ENCODE assay signal across 9 cellular contexts in the genomic region with DNA sequence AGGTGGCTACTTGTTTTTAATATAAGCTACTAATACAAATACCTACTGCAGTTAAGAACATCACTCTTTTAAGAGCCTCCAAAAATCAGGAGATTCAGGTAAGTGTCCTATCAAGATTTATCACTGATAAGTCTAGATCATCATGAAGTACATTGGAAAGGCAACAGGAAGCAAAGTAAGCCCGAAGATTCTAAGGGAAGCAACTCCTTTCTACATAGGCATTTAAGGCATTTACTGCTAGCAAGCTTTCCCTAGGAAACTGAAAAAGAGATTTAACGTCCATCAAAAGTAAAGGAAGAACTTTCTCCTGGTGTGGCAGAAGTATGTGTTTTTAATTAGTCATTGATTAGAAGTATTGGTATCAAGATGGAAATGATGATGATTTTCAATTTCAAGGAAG. TPM values are rescaled to one million over a fixed set of nuclear protein-coding genes. Genes with fewer than 3 reads are reported as not detected.
DNase-seq lines count a peak whose midpoint lies in the region; ATAC-seq and TF ChIP-seq lines count a peak whose summit lies in the region.
"Had no signal": no experiment of that assay in that cellular context is flagged by ENCODE, and none has a peak within 500 bp of the region (broad histone marks: within the 10 kb centered on the region; RNA-seq: fewer than 3 reads in every experiment).

No MANE protein-coding gene starts in this region.

- H3K27me3 ChIP-seq in BE2C: no peaks in the 10 kb centered on the region
- H3K27me3 ChIP-seq in H9 (ENCODE audit: insufficient read depth, low read length): no peaks in the 10 kb centered on the region
- H3K27me3 ChIP-seq in lower lobe of right lung (ENCODE audit: low read depth): no peaks in the 10 kb centered on the region

- H2BK15ac ChIP-seq in H9 (ENCODE audit: low read depth, low read length): no peak overlapping the region

- H3K14ac ChIP-seq in H9 (ENCODE audit: insufficient read depth, low read length): no peak overlapping the region

- H3K4me2 ChIP-seq in H9 (ENCODE audit: insufficient read depth, insufficient read length, low read length): no peak overlapping the region

- intact Hi-C loops in lower lobe of right lung (cut with DNase I): no loop called here

- H4K8ac ChIP-seq in H9 (replicated peaks; ENCODE audit: insufficient read length, low read depth, low read length): no peak overlapping the region

- 0 out of 2 replicates have a peak overlapping the region, but pooled peaks have one; percentile 2 for H3K4me3 ChIP-seq in BE2C (ENCODE audit: low read depth, low read length)
- peak overlapping the region; percentile 97 for H3K4me3 ChIP-seq in lower lobe of right lung

- H2BK20ac ChIP-seq in H9 (ENCODE audit: low read depth, low read length, poor library complexity, severe bottlenecking): no peak overlapping the region

- TF ChIP-seq CTCF in BE2C (IDR thresholded peaks at IDR 0.05; ENCODE audit: low read depth, low read length) (no peak), H9 (conservative IDR thresholded peaks at IDR 0.05) (no peak), lower lobe of right lung (IDR thresholded peaks at IDR 0.05) (no peak)

- H3K9me3 Mint-ChIP-seq in H9: no peaks in the 10 kb centered on the region
- no peaks in the 10 kb centered on the region for H3K9me3 Mint-ChIP-seq in activated naive CD4-positive, alpha-beta T cell treated with anti-CD3 and anti-CD28 coated beads, Interleukin-2, amount 50 U/mL, for 72 hours

- no peak for ATAC-seq in activated naive CD4-positive, alpha-beta T cell treated with anti-CD3 and anti-CD28 coated beads, Interleukin-2, amount 50 U/mL, for 72 hours
- ATAC-seq in lower lobe of right lung (no peak), GM21737 (IDR thresholded peaks at IDR 0.05; ENCODE audit: unreplicated experiment) (no peak), HG02759 (IDR thresholded peaks at IDR 0.05; ENCODE audit: unreplicated experiment) (no peak)
- ATAC-seq: left ventricle myocardium superior had no signal

- no peaks in the 10 kb centered on the region for H4K20me1 ChIP-seq in H9 (ENCODE audit: control insufficient read depth, insufficient read depth, insufficient read length)

- peaks cover 41 to 49% of the 10 kb centered on the region in 2 experiments for H3K4me1 Mint-ChIP-seq in H9

- H2BK5ac ChIP-seq in H9 (ENCODE audit: insufficient read length, low read length): no peak overlapping the region

- H3K23ac ChIP-seq in H9 (ENCODE audit: insufficient read length, low read depth, low read length): no peak overlapping the region

- DNase-seq in BE2C: no peak
- DNase-seq in H9: no peak
- no peak for DNase-seq in activated naive CD4-positive, alpha-beta T cell treated with anti-CD3 and anti-CD28 coated beads, Interleukin-2, amount 50 U/mL, for 72 hours (ENCODE audit: low spot score in 2 of 2)
- no peak for DNase-seq in lower lobe of right lung
- no peak for DNase-seq in mucosa of gallbladder (ENCODE audit: low spot score)
- DNase-seq in SKM-1 (lab: John Stamatoyannopoulos, UW; ENCODE audit: unreplicated experiment): no peak
- DNase-seq: left ventricle myocardium superior had no signal

- no peak overlapping the region for H2BK12ac ChIP-seq in H9 (ENCODE audit: insufficient read length, low read depth, low read length)

- peaks cover 3% of the 10 kb centered on the region for H3K4me1 ChIP-seq in BE2C
- H3K4me1 ChIP-seq in H9 (ENCODE audit: insufficient read depth, low read length): peaks cover 5% of the 10 kb centered on the region; the same call in 1 of the 2 replicates
- peaks cover 48% of the 10 kb centered on the region for H3K4me1 ChIP-seq in lower lobe of right lung

- H3K36me3 ChIP-seq in BE2C: peaks cover 5% of the 10 kb centered on the region
- H3K36me3 ChIP-seq in lower lobe of right lung: peaks cover 5% of the 10 kb centered on the region

- H3K9ac ChIP-seq in H9 (ENCODE audit: extremely low read depth, insufficient read length, low read length): no peak overlapping the region

- no peak overlapping the region for H3K56ac ChIP-seq in H9 (ENCODE audit: insufficient read length, low read depth, low read length)

- peaks cover 11% of the 10 kb centered on the region for H3K23me2 ChIP-seq in H9 (ENCODE audit: insufficient read length, low read depth, low read length, poor library complexity, severe bottlenecking)

- no peak overlapping the region for H3K4ac ChIP-seq in H9 (ENCODE audit: low read depth, low read length)

- H3K27me3 Mint-ChIP-seq in H9 (ENCODE audit: low read depth): peaks cover 12% of the 10 kb centered on the region

- no peak overlapping the region for H2BK120ac ChIP-seq in H9 (ENCODE audit: low read depth, low read length, poor library complexity, severe bottlenecking)

- no peaks in the 10 kb centered on the region for H3K9me3 ChIP-seq in BE2C
- H3K9me3 ChIP-seq in H9 (ENCODE audit: control insufficient read depth, low read depth, low read length): no peaks in the 10 kb centered on the region
- no peaks in the 10 kb centered on the region for H3K9me3 ChIP-seq in lower lobe of right lung

- no peak overlapping the region for H3K27ac ChIP-seq in H9 (ENCODE audit: insufficient read length, low read depth, low read length)
- H3K27ac ChIP-seq in lower lobe of right lung: peak overlapping the region; percentile 96

- H4K91ac ChIP-seq in H9 (ENCODE audit: insufficient read length, low read depth, low read length): no peak overlapping the region

- H3K36me3 Mint-ChIP-seq in H9 (ENCODE audit: insufficient read depth in 1 of 3, low read depth in 3 of 3): peaks cover 0 to 7% (median 4%) of the 10 kb centered on the region in 3 experiments; a peak in 2 of 7 replicates
- H3K36me3 Mint-ChIP-seq in activated naive CD4-positive, alpha-beta T cell treated with anti-CD3 and anti-CD28 coated beads, Interleukin-2, amount 50 U/mL, for 72 hours: peaks cover 52 to 75% of the 10 kb centered on the region in 2 donors

- no peak overlapping the region for H2AK5ac ChIP-seq in H9 (ENCODE audit: insufficient read length, low read length)

- WGBS in H9 (ENCODE audit: extremely low coverage, insufficient read length, low lambda C conversion rate): no CpG with 5 or more reads among the region's 2 CpGs

- H4K5ac ChIP-seq in H9 (ENCODE audit: insufficient read length, low read depth, low read length): no peak overlapping the region

- H3K27ac Mint-ChIP-seq in H9: peak overlapping the region; percentile 27 to 66 (median 29); a peak in 4 of 7 replicates
- H3K27ac Mint-ChIP-seq in activated naive CD4-positive, alpha-beta T cell treated with anti-CD3 and anti-CD28 coated beads, Interleukin-2, amount 50 U/mL, for 72 hours: peak overlapping the region; percentile 88 to 98

- H3K79me2 ChIP-seq in H9 (ENCODE audit: insufficient read depth, low read length): peaks cover 1% of the 10 kb centered on the region; the same call in 1 of the 2 replicates

- no peaks in the 10 kb centered on the region for H3K79me1 ChIP-seq in H9 (ENCODE audit: insufficient read depth, low read depth, low read length, poor library complexity, severe bottlenecking)

- H2AFZ ChIP-seq in H9 (ENCODE audit: low read length): no peak overlapping the region

- H3T11ph ChIP-seq in H9 (ENCODE audit: low read length): no peak overlapping the region

- no peak overlapping the region for H3K18ac ChIP-seq in H9 (ENCODE audit: insufficient read length, low read depth, low read length)

- H3K4me3 Mint-ChIP-seq in H9: 0 out of 5 replicates have a peak overlapping the region, but pooled peaks of 1 of the 2 experiments have one; percentile 21

RNA-seq across cellular contexts. Expression of a gene that starts 3.7 kb away (rescaled TPM):
- 2.3 TPM for polyA plus RNA-seq in BE2C (2012; ENCODE audit: insufficient read depth, insufficient read length, low read depth)
- total RNA-seq in H9 (2021): 6.1 and 6.3 TPM in 2 replicates
- 100 to 1,000 TPM; 164 to 240 TPM for total RNA-seq in activated naive CD4-positive, alpha-beta T cell treated with anti-CD3 and anti-CD28 coated beads, Interleukin-2, amount 50 U/mL, for 72 hours
- total RNA-seq in lower lobe of right lung: 54.0 TPM
- total RNA-seq in mucosa of gallbladder: 24.0 TPM
